In genomic region chr10:113679463-113680171, GRCh38 we compare ENCODE assay signal across 1 cellular context.
TF ChIP-seq lines count a peak whose summit lies in the region.

Gene CASP7 (plus strand): TSS chr10:113679912. CDS start chr10:113697494, 17,582 bp downstream.

TF ChIP-seq in HepG2, 621 proteins besides CTCF, POLR2A, EP300 and RAD21 (continued from another document and continues in another):
- TF ChIP-seq NCOA5 (CRISPR knock-in tag; IDR thresholded peaks at IDR 0.05) (no peak), ZNF280B (CRISPR knock-in tag; IDR thresholded peaks at IDR 0.05; ENCODE audit: borderline replicate concordance) (0 out of 2 replicates have a peak, but pooled peaks have one; percentile 6), HINFP (CRISPR knock-in tag; IDR thresholded peaks at IDR 0.05; ENCODE audit: low read depth) (no peak), ZBTB7B (CRISPR knock-in tag; IDR thresholded peaks at IDR 0.05) (0 out of 2 replicates have a peak, but pooled peaks have one; percentile 23), AKNA (CRISPR knock-in tag; IDR thresholded peaks at IDR 0.05; ENCODE audit: borderline replicate concordance) (no peak), DMAP1 (CRISPR knock-in tag; IDR thresholded peaks at IDR 0.05) (peak; percentile 58; the same call in 1 of the 2 replicates), KAT8 (CRISPR knock-in tag; IDR thresholded peaks at IDR 0.05) (peak; percentile 36; the same call in 1 of the 2 replicates), ZFP91 (CRISPR knock-in tag; IDR thresholded peaks at IDR 0.05; ENCODE audit: borderline replicate concordance) (peak; percentile 80; the same call in 1 of the 2 replicates), GTF2F1 (IDR thresholded peaks at IDR 0.05; ENCODE audit: low read length) (no peak), ZNF577 (CRISPR knock-in tag; IDR thresholded peaks at IDR 0.05; ENCODE audit: borderline replicate concordance, low read depth) (no peak), SP2 (CRISPR knock-in tag; IDR thresholded peaks at IDR 0.05) (no peak), TRIM22 (IDR thresholded peaks at IDR 0.05) (no peak), ZNF562 (CRISPR knock-in tag; IDR thresholded peaks at IDR 0.05; ENCODE audit: borderline replicate concordance) (no peak), SP1 (IDR thresholded peaks at IDR 0.05) (no peak), SP1 (CRISPR knock-in tag; IDR thresholded peaks at IDR 0.05) (peak; percentile 32; the same call in 1 of the 2 replicates), HOXA5 (CRISPR knock-in tag; IDR thresholded peaks at IDR 0.05) (no peak), GMEB1 (CRISPR knock-in tag; IDR thresholded peaks at IDR 0.05; ENCODE audit: borderline replicate concordance) (no peak), GMEB2 (CRISPR knock-in tag; IDR thresholded peaks at IDR 0.05; ENCODE audit: low read depth) (0 out of 2 replicates have a peak, but pooled peaks have one; percentile 16), TRIM24 (CRISPR knock-in tag; IDR thresholded peaks at IDR 0.05) (no peak), ZFP90 (CRISPR knock-in tag; IDR thresholded peaks at IDR 0.05; ENCODE audit: borderline replicate concordance) (no peak), ATF6 (CRISPR knock-in tag; conservative IDR thresholded peaks at IDR 0.05) (no peak), AGO2 (optimal IDR thresholded peaks at IDR 0.05; ENCODE audit: low read depth, low read length) (peak; percentile 39), ZNF232 (CRISPR knock-in tag; IDR thresholded peaks at IDR 0.05; ENCODE audit: borderline replicate concordance) (no peak; the same call in 1 of the 2 replicates), ZBTB42 (CRISPR knock-in tag; IDR thresholded peaks at IDR 0.05) (no peak; the same call in 1 of the 2 replicates), ZNF335 (CRISPR knock-in tag; IDR thresholded peaks at IDR 0.05) (no peak), MTF1 (CRISPR knock-in tag; IDR thresholded peaks at IDR 0.05) (no peak), ZNF180 (CRISPR knock-in tag; IDR thresholded peaks at IDR 0.05; ENCODE audit: borderline replicate concordance, low read depth) (no peak; the same call in 1 of the 2 replicates), E2F2 (CRISPR knock-in tag; IDR thresholded peaks at IDR 0.05; ENCODE audit: borderline replicate concordance) (peak; percentile 46; the same call in 1 of the 2 replicates), ZBTB20 (CRISPR knock-in tag; IDR thresholded peaks at IDR 0.05; ENCODE audit: borderline replicate concordance, low read depth) (0 out of 2 replicates have a peak, but pooled peaks have one; percentile 22), TFDP1 (CRISPR knock-in tag; IDR thresholded peaks at IDR 0.05; ENCODE audit: borderline replicate concordance) (peak; percentile 89), TCF12 (IDR thresholded peaks at IDR 0.05) (no peak), TCF12 (CRISPR knock-in tag; IDR thresholded peaks at IDR 0.05) (no peak), BRD4 (CRISPR knock-in tag; IDR thresholded peaks at IDR 0.05) (no peak), ELF1 (CRISPR knock-in tag; IDR thresholded peaks at IDR 0.05) (no peak), RAD51 (IDR thresholded peaks at IDR 0.05; ENCODE audit: borderline replicate concordance) (no peak), THAP11 (CRISPR knock-in tag; IDR thresholded peaks at IDR 0.05) (peak; percentile 49; the same call in 1 of the 2 replicates), FOXJ3 (CRISPR knock-in tag; IDR thresholded peaks at IDR 0.05; ENCODE audit: borderline replicate concordance) (no peak), PHF8 (CRISPR knock-in tag; IDR thresholded peaks at IDR 0.05) (peak; percentile 72), HNRNPLL (IDR thresholded peaks at IDR 0.05; ENCODE audit: low read depth, low read length, poor library complexity, severe bottlenecking) (peak; percentile 83), KDM4B (CRISPR knock-in tag; IDR thresholded peaks at IDR 0.05) (no peak), ZNF552 (CRISPR knock-in tag; IDR thresholded peaks at IDR 0.05; ENCODE audit: borderline replicate concordance) (no peak)
